Comparison of ENCODE assay signal across 42 cellular contexts in genomic region chr3:141722076-141722475, GRCh38. TPM values are rescaled to one million over a fixed set of nuclear protein-coding genes. Genes with fewer than 3 reads are reported as not detected.
DNase-seq lines count a peak whose midpoint lies in the region; ATAC-seq, FAIRE-seq and TF ChIP-seq lines count a peak whose summit lies in the region.
"Had no signal": no experiment of that assay in that cellular context is flagged by ENCODE, and none has a peak within 500 bp of the region (broad histone marks: within the 10 kb centered on the region; RNA-seq: fewer than 3 reads in every experiment).

No MANE protein-coding gene starts in this region.

- ATAC-seq in K562 (no peak), gastroesophageal sphincter (no peak), GM19452 (IDR thresholded peaks at IDR 0.05; ENCODE audit: unreplicated experiment) (no peak)
- ATAC-seq: A549; CD8-positive, alpha-beta T cell had no signal

- H3K4me2 ChIP-seq in K562 (ENCODE audit: insufficient read depth, low read length) = no peak overlapping the region
- H3K4me2 ChIP-seq: A549; BLaER1; BLaER1 treated with 17β-estradiol and CSF1 and Interleukin-3, amounts not matched to agents 10 nM and 100 nM had no signal

- TF ChIP-seq CTCF in K562 (IDR thresholded peaks at IDR 0.05 in 2 of 3, conservative IDR thresholded peaks at IDR 0.05 in 1 of 3; ENCODE audit: insufficient read depth in 2 of 3, low read depth in 1 of 3, low read length in 3 of 3) (no peak), gastroesophageal sphincter (IDR thresholded peaks at IDR 0.05) (no peak)

- H3K4me3 ChIP-seq in K562 (no peak overlapping the region), gastroesophageal sphincter (no peak overlapping the region)
- H3K4me3 ChIP-seq: A549; BLaER1; BLaER1 treated with 17β-estradiol and CSF1 and Interleukin-3, amounts not matched to agents 10 nM and 100 nM had no signal

- POLR2A ChIA-PET in K562 (lab: Yijun Ruan, JAX) = interaction anchor here (0.6 to 0.8 kb wide), 2 partner anchors 172 to 267 kb away, joined by 3 read pairs; no protein-coding TSS in a partner anchor
- POLR2A ChIA-PET in activated CD4-positive, alpha-beta T cell treated with anti-CD3 and anti-CD28 coated beads, Interleukin-2, amount 10 ng/mL, durations not matched to agents 7 days and 5 days (lab: Charles Lee) = no interaction called here

- no peak overlapping the region for H3K9ac ChIP-seq in K562 (ENCODE audit: insufficient read depth in 1 of 2, low read depth in 2 of 2, low read length in 2 of 2)
- H3K9ac ChIP-seq: BLaER1; BLaER1 treated with 17β-estradiol and CSF1 and Interleukin-3, amounts not matched to agents 10 nM and 100 nM had no signal

- H3K9me3 ChIP-seq in K562 (replicated peaks; ENCODE audit: control insufficient read depth, insufficient read depth, low read depth, low read length) (no peaks in the 10 kb centered on the region), gastroesophageal sphincter (no peaks in the 10 kb centered on the region)
- H3K9me3 ChIP-seq: A549; BE2C; BLaER1; BLaER1 treated with 17β-estradiol and CSF1 and Interleukin-3, amounts not matched to agents 10 nM and 100 nM; Caco-2 had no signal

- intact Hi-C loops in K562 (cut with micrococcal nuclease) = no loop called here

- H3K27me3 ChIP-seq in K562 (ENCODE audit: control insufficient read depth in 2 of 2, insufficient read depth in 2 of 2, low read length in 2 of 2) (no peaks in the 10 kb centered on the region), gastroesophageal sphincter (no peaks in the 10 kb centered on the region)
- H3K27me3 ChIP-seq: BE2C; BLaER1; BLaER1 treated with 17β-estradiol and CSF1 and Interleukin-3, amounts not matched to agents 10 nM and 100 nM had no signal

- H3K27ac ChIP-seq in K562 (ENCODE audit: extremely low read depth, low read depth, low read length) (no peak overlapping the region), gastroesophageal sphincter (no peak overlapping the region)
- H3K27ac ChIP-seq: 22Rv1; A549; BLaER1; BLaER1 treated with 17β-estradiol and CSF1 and Interleukin-3, amounts not matched to agents 10 nM and 100 nM; C4-2B had no signal

- TF ChIP-seq RAD21 in K562 (CRISPR knock-in tag; conservative IDR thresholded peaks at IDR 0.05 in 1 of 2, IDR thresholded peaks at IDR 0.05 in 1 of 2) = no peak

- CTCF ChIA-PET in K562 (lab: Yijun Ruan, JAX; ENCODE audit: low intra/inter-chr PET ratio) = interaction anchor here (0.6 kb wide), 1 partner anchor 13 kb away, joined by 3 read pairs; no protein-coding TSS in a partner anchor
- CTCF ChIA-PET in activated CD4-positive, alpha-beta T cell treated with anti-CD3 and anti-CD28 coated beads, Interleukin-2, amount 10 ng/mL, durations not matched to agents 7 days and 5 days (lab: Charles Lee) = no interaction called here

- H3K79me2 ChIP-seq in K562 (ENCODE audit: control insufficient read depth, insufficient read depth, low read length) = no peaks in the 10 kb centered on the region

- H3K4me1 ChIP-seq in K562 (replicated peaks in 1 of 2; ENCODE audit: control insufficient read depth in 2 of 2, insufficient read depth in 2 of 2, low read length in 2 of 2) = no peaks in the 10 kb centered on the region; a peak in 1 of 5 replicates
- H3K4me1 ChIP-seq in gastroesophageal sphincter = no peaks in the 10 kb centered on the region
- H3K4me1 ChIP-seq: A549, BE2C, Caco-2 had no signal

- no peak overlapping the region; the same call in 1 of the 2 replicates for H2AFZ ChIP-seq in K562 (ENCODE audit: low read depth, low read length)

- no peaks in the 10 kb centered on the region for H3K27me3 Mint-ChIP-seq in activated CD4-positive, alpha-beta T cell treated with anti-CD3 and anti-CD28 coated beads, Interleukin-2, amount 10 ng/mL, durations not matched to agents 7 days and 5 days

- H4K20me1 ChIP-seq in K562 (replicated peaks; ENCODE audit: control insufficient read depth, insufficient read depth, low read length) = no peaks in the 10 kb centered on the region
- H4K20me1 ChIP-seq: BLaER1; BLaER1 treated with 17β-estradiol and CSF1 and Interleukin-3, amounts not matched to agents 10 nM and 100 nM had no signal

- in situ Hi-C loops in SK-MEL-5 (cut with HindIII; ENCODE audit: low pct_unique_long_range_greater_than_20kb, low sequenced_read_pairs) (no loop called here), K562 (cut with MboI) (no loop called here)

- H3K36me3 ChIP-seq in K562 (ENCODE audit: control insufficient read depth, insufficient read depth, low read length) (no peaks in the 10 kb centered on the region), gastroesophageal sphincter (no peaks in the 10 kb centered on the region)
- H3K36me3 ChIP-seq: BE2C; BLaER1; BLaER1 treated with 17β-estradiol and CSF1 and Interleukin-3, amounts not matched to agents 10 nM and 100 nM had no signal

- H3K36me3 Mint-ChIP-seq in activated CD4-positive, alpha-beta T cell treated with anti-CD3 and anti-CD28 coated beads, Interleukin-2, amount 10 ng/mL, durations not matched to agents 7 days and 5 days (ENCODE audit: low read depth) = no peaks in the 10 kb centered on the region
- H3K36me3 Mint-ChIP-seq: CD14-positive monocyte; CD4-positive, alpha-beta memory T cell; CD4-positive, CD25-positive, alpha-beta regulatory T cell; CD8-positive, alpha-beta T cell had no signal

- no peaks in the 10 kb centered on the region for H3K4me1 Mint-ChIP-seq in activated CD4-positive, alpha-beta T cell treated with anti-CD3 and anti-CD28 coated beads, Interleukin-2, amount 10 ng/mL, durations not matched to agents 7 days and 5 days
- H3K4me1 Mint-ChIP-seq: B cell; CD4-positive, alpha-beta memory T cell; CD4-positive, CD25-positive, alpha-beta regulatory T cell; CD8-positive, alpha-beta memory T cell had no signal

- DNase-seq in COLO829 (ENCODE audit: low spot score) = peak; percentile 57
- peak; percentile 43 for DNase-seq in SK-MEL-5 (ENCODE audit: low read depth, low spot score)
- no peak for DNase-seq in K562 (ENCODE audit: extremely low read depth in 1 of 4, low spot score in 3 of 4)
- DNase-seq in foreskin melanocyte = peak; percentile 64
- DNase-seq in activated CD8-positive, alpha-beta memory T cell treated with anti-CD3 and anti-CD28 coated beads for 24 hours = no peak
- no peak for DNase-seq in activated CD4-positive, alpha-beta T cell treated with anti-CD3 and anti-CD28 coated beads, Interleukin-2, amount 10 ng/mL, durations not matched to agents 7 days and 5 days
- DNase-seq: 8988T; ACHN; AML-193; BE2C; C1 segment of cervical spinal cord; Caco-2; Calu3; CD4-positive, alpha-beta memory T cell; CD4-positive, alpha-beta T cell; CD4-positive, CD25-positive, alpha-beta regulatory T cell; CD8-positive, alpha-beta memory T cell; CD8-positive, alpha-beta T cell; COR-L47; DMS 273 treated with DMSO at 0.1 percent for 48 hours; DMS153; DMS53; DMS79; DMS79 treated with DMSO at 0.1 percent for 48 hours; DND-41; EL had no signal

- TF ChIP-seq POLR2A in K562 (conservative IDR thresholded peaks at IDR 0.05) (no peak), gastroesophageal sphincter (IDR thresholded peaks at IDR 0.05) (no peak)

- FAIRE-seq in K562 (lab: Jason Lieb, UNC) = no peak
- FAIRE-seq: A204.1, A549, D721Med had no signal

- TF ChIP-seq EP300 in K562 (IDR thresholded peaks at IDR 0.05; ENCODE audit: low read length) (no peak), gastroesophageal sphincter (IDR thresholded peaks at IDR 0.05) (no peak)

- H3K9me3 Mint-ChIP-seq in activated CD4-positive, alpha-beta T cell treated with anti-CD3 and anti-CD28 coated beads, Interleukin-2, amount 10 ng/mL, durations not matched to agents 7 days and 5 days = peaks cover under 1% of the 10 kb centered on the region
- H3K9me3 Mint-ChIP-seq: CD4-positive, alpha-beta memory T cell; CD4-positive, alpha-beta T cell; CD8-positive, alpha-beta T cell had no signal

- WGBS in K562 (ENCODE audit: insufficient coverage, low coverage, missing lambda C conversion rate) = 30% methylated on average over 2 of the region's 2 CpGs
- WGBS in gastroesophageal sphincter (ENCODE audit: low coverage in 1 of 2), 2 donors = 85 to 88% methylated on average over 2 of the region's 2 CpGs

- H3K27ac Mint-ChIP-seq in activated CD4-positive, alpha-beta T cell treated with anti-CD3 and anti-CD28 coated beads, Interleukin-2, amount 10 ng/mL, durations not matched to agents 7 days and 5 days = no peak overlapping the region
- H3K27ac Mint-ChIP-seq: B cell; CD14-positive monocyte; CD4-positive, alpha-beta memory T cell; CD4-positive, alpha-beta T cell; CD4-positive, CD25-positive, alpha-beta regulatory T cell; CD8-positive, alpha-beta memory T cell; CD8-positive, alpha-beta T cell had no signal

- BruUV-seq in K562 (replicated peaks; lab: Mats Ljungman, UMichigan) = no TSS peak

- no peak overlapping the region for H3K4me3 Mint-ChIP-seq in activated CD4-positive, alpha-beta T cell treated with anti-CD3 and anti-CD28 coated beads, Interleukin-2, amount 10 ng/mL, durations not matched to agents 7 days and 5 days
- H3K4me3 Mint-ChIP-seq: B cell; CD14-positive monocyte; CD4-positive, alpha-beta memory T cell; CD4-positive, alpha-beta T cell; CD4-positive, CD25-positive, alpha-beta regulatory T cell; CD8-positive, alpha-beta memory T cell; CD8-positive, alpha-beta T cell had no signal

- H3K9me1 ChIP-seq in K562 (ENCODE audit: control insufficient read depth, insufficient read depth, low read length) = no peaks in the 10 kb centered on the region

RNA-seq across cellular contexts. Expression of gene RNF7, which starts 16.0 kb away (rescaled TPM):
- 75.3 and 77.7 TPM in 2 replicates for total RNA-seq in SK-MEL-5 (2014; rRNA removed; shearing (Covaris generic))
- 55.3 and 60.0 TPM in 2 replicates for polyA plus RNA-seq in SK-MEL-5 (2015; cell fraction: cytosol; rRNA removed)
- 10.8 and 28.5 TPM in 2 replicates for polyA plus RNA-seq in SK-MEL-5 (2015; cell fraction: nucleus; rRNA removed)
- 14.2 and 22.7 TPM in 2 replicates for total RNA-seq in K562 (2011; cell fraction: chromatin; rRNA removed; ENCODE audit: low replicate concordance)
- 17.0 TPM in 2 replicates for total RNA-seq in K562 (2011; cell fraction: nucleolus; rRNA removed)
- 28.5 and 47.3 TPM in 2 replicates for total RNA-seq in K562 (2011; cell fraction: nucleoplasm; rRNA removed)
- total RNA-seq in K562 (2014; rRNA removed) = 34.7 and 38.8 TPM in 2 replicates
- total RNA-seq in K562 (2014; rRNA removed; fragmentation: Illumina TruSeq; extraction: Trizol) = 80.0 and 80.5 TPM in 2 replicates
- total RNA-seq in K562 (2015; rRNA removed; fragmentation: Illumina TruSeq; extraction: Trizol) = 69.1 and 77.9 TPM in 2 replicates
- total RNA-seq in K562 (2021) = 94.5 and 96.7 TPM in 2 replicates
- 74.7 and 111 TPM in 2 replicates for polyA plus RNA-seq in K562 (2011; rRNA removed)
- polyA plus RNA-seq in K562 (2011; cell fraction: cytosol; rRNA removed) = 51.2 and 88.5 TPM in 2 replicates
- 23.4 and 45.3 TPM in 2 replicates for polyA plus RNA-seq in K562 (2011; cell fraction: nucleus; rRNA removed)
- 77.6 and 88.6 TPM in 2 replicates for polyA plus RNA-seq in K562 (2012)
- 65.0 and 68.9 TPM in 2 replicates for polyA plus RNA-seq in K562 (2014; fragmentation: Illumina TruSeq; extraction: Trizol)
- polyA plus RNA-seq in K562 (2014; fragmentation: Nextera tagmentation; extraction: Ambion mirVana) = 100 to 1,000 TPM; 112 to 133 TPM
- 74.5 and 81.9 TPM in 2 replicates for polyA plus RNA-seq in K562 (2014; rRNA removed)
- 23.4 and 27.3 TPM in 2 replicates for polyA minus RNA-seq in K562 (2011; rRNA and poly(A)+ RNA removed)
- polyA minus RNA-seq in K562 (2011; cell fraction: cytosol; rRNA and poly(A)+ RNA removed) = 15.2 and 27.5 TPM in 2 replicates
- 10.0 and 19.7 TPM in 2 replicates for polyA minus RNA-seq in K562 (2011; cell fraction: nucleus; rRNA and poly(A)+ RNA removed)
- total RNA-seq in gastroesophageal sphincter = 100 to 1,000 TPM in 1 of 4 donors, 10 to 100 TPM in 3; 73.0 to 133 (median 87.7) TPM
- total RNA-seq in activated CD4-positive, alpha-beta T cell treated with anti-CD3 and anti-CD28 coated beads, Interleukin-2, amount 10 ng/mL, durations not matched to agents 7 days and 5 days = 10 to 100 TPM; 48.6 to 51.4 TPM

RNA-seq across cellular contexts. Expression of gene GRK7, which starts 41.1 kb away (rescaled TPM):
- not detected in 2 replicates for total RNA-seq in SK-MEL-5 (2014; rRNA removed; shearing (Covaris generic))
- not detected in 2 replicates for polyA plus RNA-seq in SK-MEL-5 (2015; cell fraction: cytosol; rRNA removed)
- polyA plus RNA-seq in SK-MEL-5 (2015; cell fraction: nucleus; rRNA removed) = not detected in 2 replicates
- total RNA-seq in K562 (2011; cell fraction: chromatin; rRNA removed; ENCODE audit: low replicate concordance) = not detected in 2 replicates
- 0.17 TPM in 1 of 2 replicates, not detected in the other for total RNA-seq in K562 (2011; cell fraction: nucleolus; rRNA removed)
- not detected in 2 replicates for total RNA-seq in K562 (2011; cell fraction: nucleoplasm; rRNA removed)
- not detected in 2 replicates for total RNA-seq in K562 (2014; rRNA removed)
- total RNA-seq in K562 (2014; rRNA removed; fragmentation: Illumina TruSeq; extraction: Trizol) = 0.04 TPM in 1 of 2 replicates, not detected in the other
- total RNA-seq in K562 (2015; rRNA removed; fragmentation: Illumina TruSeq; extraction: Trizol) = 0.08 TPM in 1 of 2 replicates, not detected in the other
- total RNA-seq in K562 (2021) = 0.04 TPM in 1 of 2 replicates, not detected in the other
- not detected in 2 replicates for polyA plus RNA-seq in K562 (2011; rRNA removed)
- not detected in 2 replicates for polyA plus RNA-seq in K562 (2011; cell fraction: cytosol; rRNA removed)
- polyA plus RNA-seq in K562 (2011; cell fraction: nucleus; rRNA removed) = 0.07 TPM in 1 of 2 replicates, not detected in the other
- 0.04 TPM in 1 of 2 replicates, not detected in the other for polyA plus RNA-seq in K562 (2012)
- polyA plus RNA-seq in K562 (2014; fragmentation: Illumina TruSeq; extraction: Trizol) = 0.07 TPM in 1 of 2 replicates, not detected in the other
- polyA plus RNA-seq in K562 (2014; fragmentation: Nextera tagmentation; extraction: Ambion mirVana) = under 1 TPM; 0.01 TPM
- polyA plus RNA-seq in K562 (2014; rRNA removed) = 0.04 and 0.08 TPM in 2 replicates
- 0.06 TPM in 1 of 2 replicates, not detected in the other for polyA minus RNA-seq in K562 (2011; rRNA and poly(A)+ RNA removed)
- polyA minus RNA-seq in K562 (2011; cell fraction: cytosol; rRNA and poly(A)+ RNA removed) = not detected in 2 replicates
- not detected in 2 replicates for polyA minus RNA-seq in K562 (2011; cell fraction: nucleus; rRNA and poly(A)+ RNA removed)
- not detected for total RNA-seq in gastroesophageal sphincter
- total RNA-seq in activated CD4-positive, alpha-beta T cell treated with anti-CD3 and anti-CD28 coated beads, Interleukin-2, amount 10 ng/mL, durations not matched to agents 7 days and 5 days = not detected
- total RNA-seq: A172; A673; B cell; Caco-2; Calu3; CD4-positive, CD25-positive, alpha-beta regulatory T cell; CD8-positive, alpha-beta memory T cell; Daoy had no signal
- polyA plus RNA-seq: AG04450; BJ; CD4-positive, alpha-beta memory T cell; CD8-positive, alpha-beta memory T cell had no signal

Comparison
In these comparisons a context has a peak if more than half of its experiments do, and no peak if none do; other contexts are left out.
1. DNase-seq: peak in COLO829 (single experiment), SK-MEL-5 (single experiment) and foreskin melanocyte (single experiment); none in K562 (0 of 4), activated CD8-positive, alpha-beta memory T cell treated with anti-CD3 and anti-CD28 coated beads for 24 hours (single experiment) and activated CD4-positive, alpha-beta T cell treated with anti-CD3 and anti-CD28 coated beads, Interleukin-2, amount 10 ng/mL, durations not matched to agents 7 days and 5 days (single experiment).